ENCODE assay signal across 19 cellular contexts in genomic region chr16:16064874-16065384, GRCh38.
"Had no signal": no experiment of that assay in that cellular context is flagged by ENCODE, and none has a peak within 500 bp of the region (broad histone marks: within the 10 kb centered on the region; RNA-seq: fewer than 3 reads in every experiment).

No MANE protein-coding gene starts in this region.

- H3K4me1 Mint-ChIP-seq: WTC11 had no signal

- DNase-seq: activated CD4-positive, alpha-beta T cell treated with anti-CD3 and anti-CD28 coated beads for 36 hours; activated T-cell treated with anti-CD3 and anti-CD28 coated beads, Interleukin-2, amount 50 U/mL, for 1 hour; cerebellar nuclear complex; esophagus squamous epithelium; heart right ventricle; left colon; mesendoderm; mucosa of descending colon; nephron progenitor cell; retina; spleen; stimulated activated CD4-positive, alpha-beta T cell treated with anti-CD3 and anti-CD28 coated beads, Interleukin-4, amount 100 ng/mL, for 1 hour; stimulated activated naive CD4-positive, alpha-beta T cell treated with Interleukin-2 at 50 U/mL for 16 hours; T-helper 1 cell; T1000; upper lobe of right lung had no signal

- H3K9me3 Mint-ChIP-seq: activated T-helper 17 cell treated with anti-CD3 and anti-CD28 coated beads, Interleukin-2, amount 50 U/mL, for 72 hours; nephron progenitor cell; WTC11 had no signal

- H3K27me3 ChIP-seq: esophagus squamous epithelium, heart right ventricle, spleen, upper lobe of right lung had no signal

- H3K27ac ChIP-seq: coronary artery, heart right ventricle, spleen, upper lobe of right lung had no signal

- H3K4me3 ChIP-seq: coronary artery, esophagus squamous epithelium, heart right ventricle, mucosa of descending colon, spleen, upper lobe of right lung had no signal

- H3K27me3 Mint-ChIP-seq: activated CD4-positive, alpha-beta T cell treated with anti-CD3 and anti-CD28 coated beads for 36 hours; activated T-helper 17 cell treated with anti-CD3 and anti-CD28 coated beads, Interleukin-2, amount 50 U/mL, for 72 hours had no signal

- H3K4me3 Mint-ChIP-seq: activated CD4-positive, alpha-beta T cell treated with anti-CD3 and anti-CD28 coated beads for 36 hours; activated T-helper 17 cell treated with anti-CD3 and anti-CD28 coated beads, Interleukin-2, amount 50 U/mL, for 72 hours; nephron progenitor cell; WTC11 had no signal

- ATAC-seq: activated CD4-positive, alpha-beta T cell treated with anti-CD3 and anti-CD28 coated beads for 36 hours; activated T-helper 17 cell treated with anti-CD3 and anti-CD28 coated beads, Interleukin-2, amount 50 U/mL, for 72 hours; heart right ventricle; left colon; mucosa of descending colon; upper lobe of right lung; WTC11 had no signal

- H3K27ac Mint-ChIP-seq: activated CD4-positive, alpha-beta T cell treated with anti-CD3 and anti-CD28 coated beads for 36 hours; activated T-helper 17 cell treated with anti-CD3 and anti-CD28 coated beads, Interleukin-2, amount 50 U/mL, for 72 hours; nephron progenitor cell had no signal

- H3K9me3 ChIP-seq: esophagus squamous epithelium, heart right ventricle, mucosa of descending colon, spleen, upper lobe of right lung had no signal
